Comparison of ENCODE assay signal across 2 cellular contexts in the genomic region with DNA sequence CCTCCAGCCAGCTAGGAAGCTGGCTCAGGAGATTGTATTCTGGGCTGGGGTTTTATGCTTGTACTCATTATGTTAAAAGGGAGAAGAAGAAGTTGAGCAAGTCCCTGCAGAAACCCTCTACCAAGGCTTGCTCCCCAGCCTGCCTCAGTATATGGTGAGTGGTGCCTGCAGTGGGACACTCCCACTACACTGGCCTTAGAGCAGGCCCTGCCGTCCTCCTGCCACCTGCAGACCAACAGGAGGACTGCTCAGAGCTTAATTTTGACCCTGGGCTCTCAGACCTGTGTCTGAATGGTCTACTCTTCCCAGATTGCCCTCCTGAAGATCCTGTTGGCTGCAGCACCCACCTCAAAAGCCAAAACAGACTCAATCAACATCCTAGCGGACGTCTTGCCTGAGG.
TF ChIP-seq lines count a peak whose summit lies in the region.

No MANE protein-coding gene starts in this region.

TF ChIP-seq in GM12878, 131 proteins besides CTCF, POLR2A, EP300 and RAD21:
- no peak for TF ChIP-seq TAF1 (IDR thresholded peaks at IDR 0.05; ENCODE audit: borderline replicate concordance, low read depth, low read length)
- no peak for TF ChIP-seq MYB (IDR thresholded peaks at IDR 0.05; ENCODE audit: borderline replicate concordance, low read depth, low read length)
- no peak for TF ChIP-seq ZBTB4 (CRISPR knock-in tag; IDR thresholded peaks at IDR 0.05)
- TF ChIP-seq POLR2AphosphoS5 (IDR thresholded peaks at IDR 0.05; ENCODE audit: low read length), result no peak
- TF ChIP-seq POU2F2 (IDR thresholded peaks at IDR 0.05; ENCODE audit: borderline replicate concordance, low read depth, low read length), result no peak
- TF ChIP-seq YBX1 (IDR thresholded peaks at IDR 0.05), result no peak
- TF ChIP-seq, protein P1, sequence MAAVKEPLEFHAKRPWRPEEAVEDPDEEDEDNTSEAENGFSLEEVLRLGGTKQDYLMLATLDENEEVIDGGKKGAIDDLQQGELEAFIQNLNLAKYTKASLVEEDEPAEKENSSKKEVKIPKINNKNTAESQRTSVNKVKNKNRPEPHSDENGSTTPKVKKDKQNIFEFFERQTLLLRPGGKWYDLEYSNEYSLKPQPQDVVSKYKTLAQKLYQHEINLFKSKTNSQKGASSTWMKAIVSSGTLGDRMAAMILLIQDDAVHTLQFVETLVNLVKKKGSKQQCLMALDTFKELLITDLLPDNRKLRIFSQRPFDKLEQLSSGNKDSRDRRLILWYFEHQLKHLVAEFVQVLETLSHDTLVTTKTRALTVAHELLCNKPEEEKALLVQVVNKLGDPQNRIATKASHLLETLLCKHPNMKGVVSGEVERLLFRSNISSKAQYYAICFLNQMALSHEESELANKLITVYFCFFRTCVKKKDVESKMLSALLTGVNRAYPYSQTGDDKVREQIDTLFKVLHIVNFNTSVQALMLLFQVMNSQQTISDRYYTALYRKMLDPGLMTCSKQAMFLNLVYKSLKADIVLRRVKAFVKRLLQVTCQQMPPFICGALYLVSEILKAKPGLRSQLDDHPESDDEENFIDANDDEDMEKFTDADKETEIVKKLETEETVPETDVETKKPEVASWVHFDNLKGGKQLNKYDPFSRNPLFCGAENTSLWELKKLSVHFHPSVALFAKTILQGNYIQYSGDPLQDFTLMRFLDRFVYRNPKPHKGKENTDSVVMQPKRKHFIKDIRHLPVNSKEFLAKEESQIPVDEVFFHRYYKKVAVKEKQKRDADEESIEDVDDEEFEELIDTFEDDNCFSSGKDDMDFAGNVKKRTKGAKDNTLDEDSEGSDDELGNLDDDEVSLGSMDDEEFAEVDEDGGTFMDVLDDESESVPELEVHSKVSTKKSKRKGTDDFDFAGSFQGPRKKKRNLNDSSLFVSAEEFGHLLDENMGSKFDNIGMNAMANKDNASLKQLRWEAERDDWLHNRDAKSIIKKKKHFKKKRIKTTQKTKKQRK (IDR thresholded peaks at IDR 0.05; ENCODE audit: low read depth, low read length), result no peak
- TF ChIP-seq ZNF274 (IDR thresholded peaks at IDR 0.05; ENCODE audit: insufficient read depth, insufficient read length), result no peak

TF ChIP-seq in HepG2, 621 proteins besides CTCF, POLR2A, EP300 and RAD21:
- TF ChIP-seq, protein P2, sequence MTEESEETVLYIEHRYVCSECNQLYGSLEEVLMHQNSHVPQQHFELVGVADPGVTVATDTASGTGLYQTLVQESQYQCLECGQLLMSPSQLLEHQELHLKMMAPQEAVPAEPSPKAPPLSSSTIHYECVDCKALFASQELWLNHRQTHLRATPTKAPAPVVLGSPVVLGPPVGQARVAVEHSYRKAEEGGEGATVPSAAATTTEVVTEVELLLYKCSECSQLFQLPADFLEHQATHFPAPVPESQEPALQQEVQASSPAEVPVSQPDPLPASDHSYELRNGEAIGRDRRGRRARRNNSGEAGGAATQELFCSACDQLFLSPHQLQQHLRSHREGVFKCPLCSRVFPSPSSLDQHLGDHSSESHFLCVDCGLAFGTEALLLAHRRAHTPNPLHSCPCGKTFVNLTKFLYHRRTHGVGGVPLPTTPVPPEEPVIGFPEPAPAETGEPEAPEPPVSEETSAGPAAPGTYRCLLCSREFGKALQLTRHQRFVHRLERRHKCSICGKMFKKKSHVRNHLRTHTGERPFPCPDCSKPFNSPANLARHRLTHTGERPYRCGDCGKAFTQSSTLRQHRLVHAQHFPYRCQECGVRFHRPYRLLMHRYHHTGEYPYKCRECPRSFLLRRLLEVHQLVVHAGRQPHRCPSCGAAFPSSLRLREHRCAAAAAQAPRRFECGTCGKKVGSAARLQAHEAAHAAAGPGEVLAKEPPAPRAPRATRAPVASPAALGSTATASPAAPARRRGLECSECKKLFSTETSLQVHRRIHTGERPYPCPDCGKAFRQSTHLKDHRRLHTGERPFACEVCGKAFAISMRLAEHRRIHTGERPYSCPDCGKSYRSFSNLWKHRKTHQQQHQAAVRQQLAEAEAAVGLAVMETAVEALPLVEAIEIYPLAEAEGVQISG (CRISPR knock-in tag; IDR thresholded peaks at IDR 0.05), result no peak
- TF ChIP-seq MTERF4 (CRISPR knock-in tag; IDR thresholded peaks at IDR 0.05), result no peak
- TF ChIP-seq, protein P3, sequence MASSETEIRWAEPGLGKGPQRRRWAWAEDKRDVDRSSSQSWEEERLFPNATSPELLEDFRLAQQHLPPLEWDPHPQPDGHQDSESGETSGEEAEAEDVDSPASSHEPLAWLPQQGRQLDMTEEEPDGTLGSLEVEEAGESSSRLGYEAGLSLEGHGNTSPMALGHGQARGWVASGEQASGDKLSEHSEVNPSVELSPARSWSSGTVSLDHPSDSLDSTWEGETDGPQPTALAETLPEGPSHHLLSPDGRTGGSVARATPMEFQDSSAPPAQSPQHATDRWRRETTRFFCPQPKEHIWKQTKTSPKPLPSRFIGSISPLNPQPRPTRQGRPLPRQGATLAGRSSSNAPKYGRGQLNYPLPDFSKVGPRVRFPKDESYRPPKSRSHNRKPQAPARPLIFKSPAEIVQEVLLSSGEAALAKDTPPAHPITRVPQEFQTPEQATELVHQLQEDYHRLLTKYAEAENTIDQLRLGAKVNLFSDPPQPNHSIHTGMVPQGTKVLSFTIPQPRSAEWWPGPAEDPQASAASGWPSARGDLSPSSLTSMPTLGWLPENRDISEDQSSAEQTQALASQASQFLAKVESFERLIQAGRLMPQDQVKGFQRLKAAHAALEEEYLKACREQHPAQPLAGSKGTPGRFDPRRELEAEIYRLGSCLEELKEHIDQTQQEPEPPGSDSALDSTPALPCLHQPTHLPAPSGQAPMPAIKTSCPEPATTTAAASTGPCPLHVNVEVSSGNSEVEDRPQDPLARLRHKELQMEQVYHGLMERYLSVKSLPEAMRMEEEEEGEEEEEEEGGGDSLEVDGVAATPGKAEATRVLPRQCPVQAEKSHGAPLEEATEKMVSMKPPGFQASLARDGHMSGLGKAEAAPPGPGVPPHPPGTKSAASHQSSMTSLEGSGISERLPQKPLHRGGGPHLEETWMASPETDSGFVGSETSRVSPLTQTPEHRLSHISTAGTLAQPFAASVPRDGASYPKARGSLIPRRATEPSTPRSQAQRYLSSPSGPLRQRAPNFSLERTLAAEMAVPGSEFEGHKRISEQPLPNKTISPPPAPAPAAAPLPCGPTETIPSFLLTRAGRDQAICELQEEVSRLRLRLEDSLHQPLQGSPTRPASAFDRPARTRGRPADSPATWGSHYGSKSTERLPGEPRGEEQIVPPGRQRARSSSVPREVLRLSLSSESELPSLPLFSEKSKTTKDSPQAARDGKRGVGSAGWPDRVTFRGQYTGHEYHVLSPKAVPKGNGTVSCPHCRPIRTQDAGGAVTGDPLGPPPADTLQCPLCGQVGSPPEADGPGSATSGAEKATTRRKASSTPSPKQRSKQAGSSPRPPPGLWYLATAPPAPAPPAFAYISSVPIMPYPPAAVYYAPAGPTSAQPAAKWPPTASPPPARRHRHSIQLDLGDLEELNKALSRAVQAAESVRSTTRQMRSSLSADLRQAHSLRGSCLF (CRISPR knock-in tag; IDR thresholded peaks at IDR 0.05; ENCODE audit: borderline replicate concordance), result no peak
- no peak for TF ChIP-seq MLX (CRISPR knock-in tag; IDR thresholded peaks at IDR 0.05)
